14 cellular contexts compared by ENCODE assay signal in the genomic region with DNA sequence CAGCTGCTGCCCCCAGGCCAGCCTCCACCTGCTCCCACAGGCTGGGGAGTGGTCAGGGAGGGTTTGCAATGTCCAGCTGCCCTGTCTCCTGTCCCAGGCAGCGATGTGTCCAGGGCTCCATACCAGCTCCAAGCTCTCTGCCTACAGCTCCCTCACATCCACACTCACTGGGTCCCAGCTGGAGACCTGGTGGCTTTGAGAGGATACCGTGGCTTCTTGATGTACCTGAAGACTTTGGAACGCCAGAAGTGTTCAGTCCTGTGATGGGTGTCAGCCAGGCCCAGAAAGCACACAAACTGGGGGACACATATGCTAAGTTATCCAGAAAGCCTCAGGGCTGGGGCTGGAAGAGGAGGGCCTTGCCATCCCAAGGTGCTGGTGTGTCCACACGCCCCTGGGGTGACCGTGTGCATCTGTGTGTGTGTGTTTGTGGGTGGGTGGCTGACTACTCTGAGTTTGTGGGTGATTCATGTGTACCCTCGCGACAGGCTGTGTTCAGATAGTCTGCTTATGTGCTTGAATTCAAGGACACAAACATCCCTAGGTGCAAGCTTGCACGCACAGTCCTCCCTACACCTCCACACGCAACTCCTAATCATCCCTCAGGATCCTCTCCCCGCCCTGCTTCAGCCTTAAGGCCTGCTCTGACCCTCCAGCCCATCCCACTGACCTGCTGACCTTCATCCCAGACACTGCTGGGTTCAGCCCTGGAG. TPM values are rescaled to one million over a fixed set of nuclear protein-coding genes. Genes with fewer than 3 reads are reported as not detected.
A peak's percentile ranks its signal among the peaks of the same experiment; 100 is the strongest.
DNase-seq lines count a peak whose midpoint lies in the region; ATAC-seq and TF ChIP-seq lines count a peak whose summit lies in the region.
"Had no signal": no experiment of that assay in that cellular context is flagged by ENCODE, and none has a peak within 500 bp of the region (broad histone marks: within the 10 kb centered on the region; RNA-seq: fewer than 3 reads in every experiment).

No MANE protein-coding gene starts in this region.

- no peak for ATAC-seq in natural killer cell
- no peak for ATAC-seq in GM21447 (IDR thresholded peaks at IDR 0.05; ENCODE audit: unreplicated experiment)

- H3K9ac ChIP-seq in BLaER1 treated with 17β-estradiol and CSF1 and Interleukin-3, amounts not matched to agents 10 nM and 100 nM = peak overlapping the region in 9 of 11 experiments; percentile 16 to 81 (median 73); a peak in 17 of 22 replicates
- peak overlapping the region; percentile 54 to 77 for H3K9ac ChIP-seq in colonic mucosa (ENCODE audit: low read depth in 2 of 2, low read length in 2 of 2)
- H3K9ac ChIP-seq: GM23248 had no signal

- H3K4me1 Mint-ChIP-seq in IgD-negative memory B cell (peaks cover 27 to 42% (median 35%) of the 10 kb centered on the region in 3 donors), natural killer cell (peaks cover 38 to 66% of the 10 kb centered on the region in 2 donors)

- H3K27me3 Mint-ChIP-seq in IgD-negative memory B cell (peaks cover 3% of the 10 kb centered on the region), natural killer cell (ENCODE audit: low read depth in 2 of 2) (no peaks in the 10 kb centered on the region)

- H3K27ac ChIP-seq in BLaER1 treated with 17β-estradiol and CSF1 and Interleukin-3, amounts not matched to agents 10 nM and 100 nM = peak overlapping the region in 9 of 11 experiments; percentile 49 to 90 (median 84); a peak in 18 of 22 replicates
- H3K27ac ChIP-seq in colonic mucosa = peak overlapping the region; percentile 88
- H3K27ac ChIP-seq: breast epithelium, GM23248 had no signal

- peak overlapping the region; percentile 58 to 95 (median 85) for H3K4me2 ChIP-seq in BLaER1 treated with 17β-estradiol and CSF1 and Interleukin-3, amounts not matched to agents 10 nM and 100 nM

- H3K4me1 ChIP-seq in BLaER1 treated with 17β-estradiol and CSF1 and Interleukin-3, amounts not matched to agents 10 nM and 100 nM = peaks cover 79 to 100% (median 96%) of the 10 kb centered on the region in 10 experiments
- peaks cover 24% of the 10 kb centered on the region for H3K4me1 ChIP-seq in colonic mucosa
- H3K4me1 ChIP-seq: breast epithelium had no signal

- H3K27me3 ChIP-seq in BLaER1 treated with 17β-estradiol and CSF1 and Interleukin-3, amounts not matched to agents 10 nM and 100 nM = no peaks in the 10 kb centered on the region
- no peaks in the 10 kb centered on the region for H3K27me3 ChIP-seq in colonic mucosa
- H3K27me3 ChIP-seq: breast epithelium had no signal

- H3K4me3 Mint-ChIP-seq in IgD-negative memory B cell (peak overlapping the region in 1 of 4 donors; percentile 12), natural killer cell (no peak overlapping the region)

- in situ Hi-C loops in KBM-7 (cut with MboI; ENCODE audit: low pct_unique_long_range_greater_than_20kb, low sequenced_read_pairs) = no loop called here

- H3K9me3 ChIP-seq in BLaER1 treated with 17β-estradiol and CSF1 and Interleukin-3, amounts not matched to agents 10 nM and 100 nM (replicated peaks in 1 of 11) = no peaks in the 10 kb centered on the region
- no peaks in the 10 kb centered on the region for H3K9me3 ChIP-seq in colonic mucosa
- H3K9me3 ChIP-seq: breast epithelium had no signal

- H4K20me1 ChIP-seq in BLaER1 treated with 17β-estradiol and CSF1 and Interleukin-3, amounts not matched to agents 10 nM and 100 nM = peaks cover 0 to 70% (median 0%) of the 10 kb centered on the region in 11 experiments; a peak in 3 of 22 replicates

- H3K36me3 Mint-ChIP-seq in IgD-negative memory B cell (peaks cover 2% of the 10 kb centered on the region), natural killer cell (no peaks in the 10 kb centered on the region)

- H3K36me3 ChIP-seq in BLaER1 treated with 17β-estradiol and CSF1 and Interleukin-3, amounts not matched to agents 10 nM and 100 nM = peaks cover 0 to 27% (median 0%) of the 10 kb centered on the region in 11 experiments; a peak in 3 of 22 replicates
- H3K36me3 ChIP-seq in colonic mucosa = no peaks in the 10 kb centered on the region
- H3K36me3 ChIP-seq: breast epithelium had no signal

- DNase-seq in colonic mucosa (peak; percentile 67), natural killer cell (no peak), KBM-7 (no peak), ecto neural progenitor cell (ENCODE audit: low spot score) (no peak), T-helper 9 cell (no peak)
- DNase-seq: GM23248; hippocampal formation; NCI-H1694 treated with DMSO at 0.1 percent for 48 hours; NK-92 treated with Interleukin-12 subunit alpha and Interleukin-12 subunit beta, amount 100 ng/mL, for 24 hours; SW 1271 had no signal

- H3K4me3 ChIP-seq in BLaER1 treated with 17β-estradiol and CSF1 and Interleukin-3, amounts not matched to agents 10 nM and 100 nM = peak overlapping the region in 2 of 10 experiments; percentile 58 to 63; a peak in 2 of 20 replicates
- no peak overlapping the region for H3K4me3 ChIP-seq in colonic mucosa
- H3K4me3 ChIP-seq: breast epithelium, GM23248 had no signal

- intact Hi-C loops in colonic mucosa (cut with DNase I) = no loop called here
- intact Hi-C loops in natural killer cell (cut with micrococcal nuclease) = no loop called here

- peak overlapping the region; percentile 85 to 93 (median 89) for H3K27ac Mint-ChIP-seq in IgD-negative memory B cell
- peak overlapping the region; percentile 95 to 97 for H3K27ac Mint-ChIP-seq in natural killer cell

- no peak for TF ChIP-seq CTCF in colonic mucosa (IDR thresholded peaks at IDR 0.05)
- TF ChIP-seq CTCF in natural killer cell (IDR thresholded peaks at IDR 0.05) = no peak

- H3K9me3 Mint-ChIP-seq in IgD-negative memory B cell (no peaks in the 10 kb centered on the region), natural killer cell (peaks cover 0 to 2% of the 10 kb centered on the region in 2 donors)

RNA-seq across cellular contexts. Expression of a gene that starts 33.3 kb away (rescaled TPM):
- polyA plus RNA-seq in IgD-negative memory B cell = 249 TPM
- total RNA-seq in colonic mucosa (100 to 1,000 TPM; 166 to 205 TPM), natural killer cell (100 to 1,000 TPM; 376 to 428 (median 418) TPM)
